ENCODE assay signal across 17 cellular contexts in the genomic region with DNA sequence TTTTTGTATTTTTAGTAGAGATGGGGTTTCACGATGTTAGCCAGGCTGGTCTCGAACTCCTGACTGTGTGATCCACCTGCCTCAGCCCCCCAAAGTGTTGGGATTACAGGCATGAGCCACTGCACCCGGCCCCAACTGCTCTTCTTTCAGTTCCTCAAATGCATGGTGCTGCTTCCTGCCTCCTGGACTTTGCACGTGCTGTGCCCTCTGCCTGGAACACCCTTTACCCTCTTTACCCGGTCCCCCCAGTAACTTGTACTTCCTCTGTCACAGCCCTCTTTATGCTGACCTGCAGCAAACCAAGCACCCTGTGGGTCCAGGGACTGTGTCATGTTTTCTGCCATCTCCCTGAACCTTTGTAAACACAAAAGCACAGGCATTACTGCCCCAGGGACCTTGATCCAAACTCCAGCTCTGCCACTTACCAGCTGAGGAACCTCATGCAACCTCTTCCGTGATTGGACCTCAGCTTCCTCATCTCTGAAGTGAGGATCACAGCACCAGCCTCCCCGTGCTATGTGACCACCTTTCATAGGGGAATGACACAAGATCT. TPM values are rescaled to one million over a fixed set of nuclear protein-coding genes. Genes with fewer than 3 reads are reported as not detected.
A peak's percentile ranks its signal among the peaks of the same experiment; 100 is the strongest.
DNase-seq lines count a peak whose midpoint lies in the region; ATAC-seq and TF ChIP-seq lines count a peak whose summit lies in the region.
"Had no signal": no experiment of that assay in that cellular context is flagged by ENCODE, and none has a peak within 500 bp of the region (broad histone marks: within the 10 kb centered on the region; RNA-seq: fewer than 3 reads in every experiment).

No MANE protein-coding gene starts in this region.

- no peak overlapping the region for H3K4me2 ChIP-seq in IMR-90 (ENCODE audit: low read depth, low read length)
- H3K4me2 ChIP-seq: smooth muscle cell had no signal

- 80% methylated on average over 1 of the region's 7 CpGs; no CpG with 5 or more reads in 1 of the 2 experiments for WGBS in IMR-90 (ENCODE audit: extremely low coverage in 2 of 2, insufficient read length in 1 of 2), 2 experiments

- no peaks in the 10 kb centered on the region for H3K9me3 ChIP-seq in IMR-90 (ENCODE audit: control insufficient read depth, insufficient read depth, low read length)
- no peaks in the 10 kb centered on the region for H3K9me3 ChIP-seq in right atrium auricular region
- H3K9me3 ChIP-seq: tibial artery had no signal

- TF ChIP-seq CTCF in IMR-90 (conservative IDR thresholded peaks at IDR 0.05; ENCODE audit: low read depth, low read length) (no peak), right atrium auricular region (IDR thresholded peaks at IDR 0.05) (no peak), GM10266 (IDR thresholded peaks at IDR 0.05; ENCODE audit: control insufficient read depth, insufficient read depth, low read depth, missing control alignments) (no peak)

- H3K23ac ChIP-seq in IMR-90 (ENCODE audit: low read depth, low read length): no peak overlapping the region

- no peak overlapping the region for H4K8ac ChIP-seq in IMR-90 (ENCODE audit: low read depth in 2 of 2, low read length in 2 of 2)

- no peak for TF ChIP-seq POLR2A in IMR-90 (IDR thresholded peaks at IDR 0.05; ENCODE audit: low read depth, low read length)

- intact Hi-C loops in IMR-90 (cut with micrococcal nuclease): loop anchor here (10.0 kb wide), 1 partner anchor 63 kb away; no protein-coding TSS in a partner anchor

- H4K20me1 ChIP-seq in IMR-90 (ENCODE audit: insufficient read depth, low read length): peaks cover 9% of the 10 kb centered on the region; the same call in 1 of the 2 replicates

- H3K9me1 ChIP-seq in IMR-90 (ENCODE audit: insufficient read depth, low read length): peaks cover 11% of the 10 kb centered on the region

- no peak overlapping the region for H3K4me3 ChIP-seq in IMR-90 (ENCODE audit: insufficient read depth, low read depth, low read length)
- no peak overlapping the region for H3K4me3 ChIP-seq in right atrium auricular region
- H3K4me3 ChIP-seq: SK-N-MC, smooth muscle cell, tibial artery had no signal

- no peak overlapping the region for H3K4ac ChIP-seq in IMR-90 (ENCODE audit: low read depth, low read length)

- H2BK15ac ChIP-seq in IMR-90 (ENCODE audit: low read depth, low read length): no peak overlapping the region

- H3K4me3 Mint-ChIP-seq in stimulated activated memory B cell treated with anti-CD40 and anti-IgM and Interleukin-4, amounts not matched to agents 10 μg/mL and 1 μg/mL and 100 μg/mL, for 72 hours: no peak overlapping the region

- POLR2A ChIA-PET in IMR-90 (lab: Charles Lee; ENCODE audit: unreplicated experiment): no interaction called here

- H3K4me1 Mint-ChIP-seq in stimulated activated memory B cell treated with anti-CD40 and anti-IgM and Interleukin-4, amounts not matched to agents 10 μg/mL and 1 μg/mL and 100 μg/mL, for 72 hours: peaks cover 48% of the 10 kb centered on the region

- no peak overlapping the region for H2BK20ac ChIP-seq in IMR-90 (ENCODE audit: low read depth, low read length)

- no peaks in the 10 kb centered on the region for H3K36me3 Mint-ChIP-seq in stimulated activated memory B cell treated with anti-CD40 and anti-IgM and Interleukin-4, amounts not matched to agents 10 μg/mL and 1 μg/mL and 100 μg/mL, for 72 hours

- H3K18ac ChIP-seq in IMR-90 (ENCODE audit: low read depth, low read length): no peak overlapping the region

- no peak for DNase-seq in IMR-90
- DNase-seq in RPMI8226: peak; percentile 80
- peak; percentile 64 for DNase-seq in right atrium auricular region (ENCODE audit: low spot score)
- no peak for DNase-seq in GM10266 (ENCODE audit: extremely low spot score)
- no peak for DNase-seq in iPS-NIHi7 (ENCODE audit: extremely low spot score)
- no peak for DNase-seq in GDM1 (lab: John Stamatoyannopoulos, UW)
- no peak for DNase-seq in NCI-H1436 treated with DMSO at 0.1 percent for 48 hours (lab: John Stamatoyannopoulos, UW)
- DNase-seq: activated CD4-positive, alpha-beta T cell treated with anti-CD3 and anti-CD28 coated beads, Interleukin-2, amount 50 U/mL, for 1 hour; Calu3; foreskin keratinocyte; naive thymus-derived CD4-positive, alpha-beta T cell; NCI-H1105; NCI-H526 treated with DMSO at 0.1 percent for 48 hours had no signal

- peak overlapping the region; percentile 62 for H3K27ac Mint-ChIP-seq in stimulated activated memory B cell treated with anti-CD40 and anti-IgM and Interleukin-4, amounts not matched to agents 10 μg/mL and 1 μg/mL and 100 μg/mL, for 72 hours
- H3K27ac Mint-ChIP-seq: naive thymus-derived CD4-positive, alpha-beta T cell had no signal

- no peak overlapping the region for H2BK5ac ChIP-seq in IMR-90 (ENCODE audit: low read depth, low read length, poor library complexity, severe bottlenecking)

- H4K5ac ChIP-seq in IMR-90 (ENCODE audit: low read depth, low read length): no peak overlapping the region

- peaks cover 15% of the 10 kb centered on the region for H3K4me1 ChIP-seq in IMR-90 (ENCODE audit: control insufficient read depth, insufficient read depth, low read length)
- H3K4me1 ChIP-seq in right atrium auricular region: peaks cover 0 to 27% of the 10 kb centered on the region in 2 donors
- H3K4me1 ChIP-seq: foreskin keratinocyte had no signal

- CTCF ChIA-PET in IMR-90 (lab: Yijun Ruan, JAX): no interaction called here

- dilution Hi-C loops in IMR-90 (cut with HindIII; ENCODE audit: low sequenced_read_pairs, unreplicated experiment): no loop called here

- H2AK9ac ChIP-seq in IMR-90 (replicated peaks; ENCODE audit: low read depth, low read length, poor library complexity): peak overlapping the region; percentile 78

- H3K27me3 ChIP-seq in IMR-90 (ENCODE audit: control insufficient read depth, insufficient read depth, low read length): peaks cover 5% of the 10 kb centered on the region; the same call in 1 of the 2 replicates
- no peaks in the 10 kb centered on the region for H3K27me3 ChIP-seq in right atrium auricular region
- H3K27me3 ChIP-seq: tibial artery had no signal

- no peak overlapping the region for H3K56ac ChIP-seq in IMR-90 (ENCODE audit: extremely low read depth, insufficient read depth, low read length)

- no TSS peak for BruUV-seq in IMR-90 (replicated peaks; lab: Mats Ljungman, UMichigan)

- H3K9me3 Mint-ChIP-seq in stimulated activated memory B cell treated with anti-CD40 and anti-IgM and Interleukin-4, amounts not matched to agents 10 μg/mL and 1 μg/mL and 100 μg/mL, for 72 hours: no peaks in the 10 kb centered on the region

- TF ChIP-seq RAD21 in IMR-90 (IDR thresholded peaks at IDR 0.05; ENCODE audit: low read length): no peak

- in situ Hi-C loops in IMR-90 (cut with MboI; ENCODE audit: low sequenced_read_pairs): no loop called here

- no peak overlapping the region for H2BK120ac ChIP-seq in IMR-90 (ENCODE audit: low read depth, low read length)

- H4K91ac ChIP-seq in IMR-90 (ENCODE audit: insufficient read depth, low read depth, low read length): no peak overlapping the region

- H3K36me3 ChIP-seq in IMR-90 (ENCODE audit: control insufficient read depth, insufficient read depth, low read length) (peaks cover 3% of the 10 kb centered on the region; the same call in 1 of the 2 replicates), right atrium auricular region (peaks cover 8% of the 10 kb centered on the region)

- peaks cover 0 to 31% of the 10 kb centered on the region in 2 experiments; a peak in 3 of 4 replicates for H3K79me1 ChIP-seq in IMR-90 (ENCODE audit: low read depth in 1 of 2, low read length in 2 of 2)

- no peak overlapping the region for H3K14ac ChIP-seq in IMR-90 (replicated peaks; ENCODE audit: low read depth, low read length)

- no peak for ATAC-seq in IMR-90 (ENCODE audit: low read depth)
- no peak for ATAC-seq in stimulated activated memory B cell treated with anti-CD40 and anti-IgM and Interleukin-4, amounts not matched to agents 10 μg/mL and 1 μg/mL and 100 μg/mL, for 72 hours
- ATAC-seq: foreskin keratinocyte; naive thymus-derived CD4-positive, alpha-beta T cell had no signal

- H2AK5ac ChIP-seq in IMR-90 (ENCODE audit: low read depth, low read length): no peak overlapping the region

- peaks cover 9% of the 10 kb centered on the region for H3K27me3 Mint-ChIP-seq in stimulated activated memory B cell treated with anti-CD40 and anti-IgM and Interleukin-4, amounts not matched to agents 10 μg/mL and 1 μg/mL and 100 μg/mL, for 72 hours

- H3K9ac ChIP-seq in IMR-90 (ENCODE audit: low read depth, low read length): no peak overlapping the region

- H2AFZ ChIP-seq in IMR-90 (replicated peaks; ENCODE audit: low read length, poor library complexity): no peak overlapping the region

- H3K27ac ChIP-seq in IMR-90 (ENCODE audit: insufficient read depth, low read length): no peak overlapping the region
- no peak overlapping the region for H3K27ac ChIP-seq in right atrium auricular region
- H3K27ac ChIP-seq: foreskin keratinocyte, SK-N-MC, tibial artery had no signal

TF ChIP-seq in IMR-90, 13 proteins besides CTCF, POLR2A, EP300 and RAD21 (continues in another document):
- TF ChIP-seq MXI1 (IDR thresholded peaks at IDR 0.05; ENCODE audit: borderline replicate concordance, low read depth, low read length): no peak
- TF ChIP-seq CEBPB (IDR thresholded peaks at IDR 0.05; ENCODE audit: low read depth, low read length): no peak

RNA-seq across cellular contexts. Expression of a gene that starts 3.8 kb away (rescaled TPM):
- total RNA-seq in IMR-90 (2012; rRNA removed): 65.2 and 67.5 TPM in 2 replicates
- 102 and 113 TPM in 2 replicates for polyA plus RNA-seq in IMR-90 (2012; rRNA removed)
- 102 and 191 TPM in 2 replicates for polyA plus RNA-seq in IMR-90 (2012; cell fraction: cytosol; rRNA removed)
- polyA plus RNA-seq in IMR-90 (2012; cell fraction: nucleus; rRNA removed; ENCODE audit: low replicate concordance): 34.9 and 86.3 TPM in 2 replicates
- 100 to 1,000 TPM; 123 to 199 TPM for total RNA-seq in right atrium auricular region

RNA-seq across cellular contexts. Expression of a gene that starts 5.1 kb away (rescaled TPM):
- total RNA-seq in IMR-90 (2012; rRNA removed) (0.72 and 0.83 TPM in 2 replicates), right atrium auricular region (1 to 10 TPM; 5.2 to 5.5 TPM)
- 0.59 and 0.91 TPM in 2 replicates for polyA plus RNA-seq in IMR-90 (2012; rRNA removed)
- polyA plus RNA-seq in IMR-90 (2012; cell fraction: cytosol; rRNA removed): 0.50 and 1.9 TPM in 2 replicates
- 2.4 and 2.6 TPM in 2 replicates for polyA plus RNA-seq in IMR-90 (2012; cell fraction: nucleus; rRNA removed; ENCODE audit: low replicate concordance)

RNA-seq across cellular contexts. Expression of a gene that starts 17.6 kb away (rescaled TPM):
- 23.3 and 25.6 TPM in 2 replicates for total RNA-seq in IMR-90 (2012; rRNA removed)
- polyA plus RNA-seq in IMR-90 (2012; rRNA removed): 17.9 and 20.5 TPM in 2 replicates
- polyA plus RNA-seq in IMR-90 (2012; cell fraction: cytosol; rRNA removed): 11.3 and 12.1 TPM in 2 replicates
- 9.0 and 10.8 TPM in 2 replicates for polyA plus RNA-seq in IMR-90 (2012; cell fraction: nucleus; rRNA removed; ENCODE audit: low replicate concordance)
- 10 to 100 TPM; 19.2 to 25.4 TPM for total RNA-seq in right atrium auricular region

RNA-seq across cellular contexts. Expression of a gene that starts 36.0 kb away (rescaled TPM):
- total RNA-seq in IMR-90 (2012; rRNA removed) (25.6 and 27.4 TPM in 2 replicates), right atrium auricular region (10 to 100 TPM; 12.7 to 27.2 TPM)
- polyA plus RNA-seq in IMR-90 (2012; rRNA removed): 21.1 and 29.5 TPM in 2 replicates
- 44.7 and 59.8 TPM in 2 replicates for polyA plus RNA-seq in IMR-90 (2012; cell fraction: cytosol; rRNA removed)
- 12.6 and 23.7 TPM in 2 replicates for polyA plus RNA-seq in IMR-90 (2012; cell fraction: nucleus; rRNA removed; ENCODE audit: low replicate concordance)

RNA-seq across cellular contexts. Expression of a gene that starts 48.6 kb away (rescaled TPM):
- total RNA-seq in IMR-90 (2012; rRNA removed) (0.83 and 0.90 TPM in 2 replicates), right atrium auricular region (1 to 10 TPM; 4.8 to 5.1 TPM)
- polyA plus RNA-seq in IMR-90 (2012; rRNA removed): 1.7 and 1.8 TPM in 2 replicates
- polyA plus RNA-seq in IMR-90 (2012; cell fraction: cytosol; rRNA removed): 1.5 and 1.8 TPM in 2 replicates
- polyA plus RNA-seq in IMR-90 (2012; cell fraction: nucleus; rRNA removed; ENCODE audit: low replicate concordance): 1.7 and 2.9 TPM in 2 replicates

Comparison
In these comparisons a context has a peak if more than half of its experiments do, and no peak if none do; other contexts are left out.
1. DNase-seq: peak in RPMI8226 (single experiment) and right atrium auricular region (single experiment); none in IMR-90 (single experiment), GM10266 (single experiment), iPS-NIHi7 (single experiment), GDM1 (single experiment) and NCI-H1436 treated with DMSO at 0.1 percent for 48 hours (single experiment).